26 cellular contexts compared by ENCODE assay signal in the genomic region with DNA sequence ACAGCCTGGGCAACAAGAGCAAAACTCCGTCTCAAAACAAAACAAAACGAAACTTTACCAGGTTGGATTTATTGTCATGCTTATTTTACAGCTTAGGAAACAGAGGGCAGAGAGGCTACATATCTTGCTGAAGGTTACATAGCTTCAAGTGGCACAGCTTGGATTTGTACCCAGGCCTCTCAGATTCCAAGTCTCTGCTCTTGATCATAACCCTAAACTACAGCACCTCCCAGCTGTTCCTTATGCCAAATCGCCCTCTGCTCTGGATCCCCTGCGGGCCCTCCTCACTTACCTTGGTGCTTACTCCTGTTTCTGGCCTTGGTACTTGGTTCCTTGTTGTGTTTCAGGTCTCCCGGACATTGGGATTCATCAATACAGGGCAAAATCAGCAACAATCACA. TPM values are rescaled to one million over a fixed set of nuclear protein-coding genes. Genes with fewer than 3 reads are reported as not detected.
A peak's percentile ranks its signal among the peaks of the same experiment; 100 is the strongest.
DNase-seq lines count a peak whose midpoint lies in the region; ATAC-seq and TF ChIP-seq lines count a peak whose summit lies in the region.
"Had no signal": no experiment of that assay in that cellular context is flagged by ENCODE, and none has a peak within 500 bp of the region (broad histone marks: within the 10 kb centered on the region; RNA-seq: fewer than 3 reads in every experiment).

No MANE protein-coding gene starts in this region.

- no peaks in the 10 kb centered on the region for H3K36me3 Mint-ChIP-seq in activated CD8-positive, alpha-beta memory T cell treated with anti-CD3 and anti-CD28 coated beads, Interleukin-2, amount 10 ng/mL, durations not matched to agents 7 days and 5 days

- peak; percentile 22 for DNase-seq in activated CD8-positive, alpha-beta memory T cell treated with anti-CD3 and anti-CD28 coated beads, Interleukin-2, amount 50 U/mL, for 48 hours
- DNase-seq in activated CD8-positive, alpha-beta memory T cell treated with anti-CD3 and anti-CD28 coated beads, Interleukin-2, amount 10 ng/mL, durations not matched to agents 7 days and 5 days = no peak
- DNase-seq in NCI-H524 treated with DMSO at 0.1 percent for 48 hours (lab: John Stamatoyannopoulos, UW) (peak; percentile 38), left ventricle myocardium superior (no peak), gastrocnemius medialis (peak in 1 of 2 donors; percentile 36), NCI-H1048 (lab: John Stamatoyannopoulos, UW) (no peak), kidney tubule cell (ENCODE audit: low spot score) (no peak), SKM-1 treated with dmso at 0.1 percent for 144 hours (lab: John Stamatoyannopoulos, UW; ENCODE audit: unreplicated experiment) (no peak)
- DNase-seq: ACHN; CD4-positive, alpha-beta T cell; COR-L47; DMS79; H7; HFFc6; KBM-7; NCI-H1092 treated with DMSO at 0.1 percent for 48 hours; NCI-H1436 treated with DMSO at 0.1 percent for 48 hours; NCI-H2029; NCI-H2227 treated with DMSO at 0.1 percent for 48 hours; NCI-H510A; NCI-H748 treated with DMSO at 0.1 percent for 48 hours; NK-92 treated with Interleukin-12 subunit alpha and Interleukin-12 subunit beta, amount 100 ng/mL, for 24 hours; Peyer's patch had no signal

- peak overlapping the region; percentile 33 to 70 (median 58) for H3K27ac ChIP-seq in gastrocnemius medialis
- H3K27ac ChIP-seq: 22Rv1, BLaER1, Peyer's patch, SJSA1 had no signal

- intact Hi-C loops in left ventricle myocardium superior (cut with micrococcal nuclease) = no loop called here
- intact Hi-C loops in gastrocnemius medialis (cut with DNase I; ENCODE audit: low total_unique reads) = no loop called here

- H3K36me3 ChIP-seq in gastrocnemius medialis = no peaks in the 10 kb centered on the region
- H3K36me3 ChIP-seq: Peyer's patch had no signal

- no peak overlapping the region for H3K27ac Mint-ChIP-seq in activated CD8-positive, alpha-beta memory T cell treated with anti-CD3 and anti-CD28 coated beads, Interleukin-2, amount 10 ng/mL, durations not matched to agents 7 days and 5 days
- H3K27ac Mint-ChIP-seq: CD4-positive, alpha-beta T cell; HFFc6 had no signal

- no peak for TF ChIP-seq POLR2A in gastrocnemius medialis (IDR thresholded peaks at IDR 0.05)

- CTCF ChIA-PET in activated CD8-positive, alpha-beta memory T cell treated with anti-CD3 and anti-CD28 coated beads, Interleukin-2, amount 10 ng/mL, durations not matched to agents 7 days and 5 days (lab: Charles Lee) = interaction anchor here (1.1 to 1.9 kb wide), 3 partner anchors 10 to 74 kb away, joined by 3 to 4 read pairs (median 4); no protein-coding TSS in a partner anchor

- no peaks in the 10 kb centered on the region for H3K4me1 Mint-ChIP-seq in activated CD8-positive, alpha-beta memory T cell treated with anti-CD3 and anti-CD28 coated beads, Interleukin-2, amount 10 ng/mL, durations not matched to agents 7 days and 5 days

- TF ChIP-seq CTCF in gastrocnemius medialis (IDR thresholded peaks at IDR 0.05 in 4 of 5, conservative IDR thresholded peaks at IDR 0.05 in 1 of 5) = no peak

- in situ Hi-C loops in gastrocnemius medialis (cut with MboI; ENCODE audit: low sequenced_read_pairs in 4 of 4) = no loop called here

- no peak overlapping the region for H3K4me3 Mint-ChIP-seq in activated CD8-positive, alpha-beta memory T cell treated with anti-CD3 and anti-CD28 coated beads, Interleukin-2, amount 10 ng/mL, durations not matched to agents 7 days and 5 days
- H3K4me3 Mint-ChIP-seq: CD4-positive, alpha-beta T cell; HFFc6 had no signal

- no peaks in the 10 kb centered on the region for H3K9me3 ChIP-seq in gastrocnemius medialis
- H3K9me3 ChIP-seq: BLaER1, Peyer's patch, SJSA1 had no signal

- H3K4me3 ChIP-seq in gastrocnemius medialis = no peak overlapping the region
- H3K4me3 ChIP-seq: BLaER1, Peyer's patch, SJSA1 had no signal

- H3K27me3 Mint-ChIP-seq in activated CD8-positive, alpha-beta memory T cell treated with anti-CD3 and anti-CD28 coated beads, Interleukin-2, amount 10 ng/mL, durations not matched to agents 7 days and 5 days = peaks cover 25% of the 10 kb centered on the region
- H3K27me3 Mint-ChIP-seq: CD4-positive, alpha-beta T cell had no signal

- no peak for ATAC-seq in activated CD8-positive, alpha-beta memory T cell treated with anti-CD3 and anti-CD28 coated beads, Interleukin-2, amount 10 ng/mL, durations not matched to agents 7 days and 5 days
- ATAC-seq in left ventricle myocardium superior = peak; percentile 66
- peak; percentile 55 to 87 for ATAC-seq in gastrocnemius medialis

- H3K4me1 ChIP-seq in gastrocnemius medialis = peaks cover 6 to 12% of the 10 kb centered on the region in 2 donors
- H3K4me1 ChIP-seq: BLaER1, Peyer's patch had no signal

- no peaks in the 10 kb centered on the region for H3K27me3 ChIP-seq in gastrocnemius medialis
- H3K27me3 ChIP-seq: BLaER1, Peyer's patch, SJSA1 had no signal

- no peaks in the 10 kb centered on the region for H3K9me3 Mint-ChIP-seq in activated CD8-positive, alpha-beta memory T cell treated with anti-CD3 and anti-CD28 coated beads, Interleukin-2, amount 10 ng/mL, durations not matched to agents 7 days and 5 days (ENCODE audit: low read depth)
- H3K9me3 Mint-ChIP-seq: CD4-positive, alpha-beta T cell; HFFc6 had no signal

RNA-seq across cellular contexts. Expression of gene CUEDC1, which starts 11.7 kb away (rescaled TPM):
- total RNA-seq in activated CD8-positive, alpha-beta memory T cell treated with anti-CD3 and anti-CD28 coated beads, Interleukin-2, amount 10 ng/mL, durations not matched to agents 7 days and 5 days = not detected
- 55.0 TPM for total RNA-seq in left ventricle myocardium superior
- total RNA-seq in gastrocnemius medialis = 10 to 100 TPM; 31.2 to 43.9 (median 34.3) TPM

RNA-seq across cellular contexts. Expression of gene VEZF1, which starts 21.2 kb away (rescaled TPM):
- total RNA-seq in activated CD8-positive, alpha-beta memory T cell treated with anti-CD3 and anti-CD28 coated beads, Interleukin-2, amount 10 ng/mL, durations not matched to agents 7 days and 5 days = 10 to 100 TPM; 33.2 to 37.6 TPM
- total RNA-seq in left ventricle myocardium superior (77.6 TPM), gastrocnemius medialis (100 to 1,000 TPM in 3 of 4 donors, 10 to 100 TPM in 1; 99.9 to 137 (median 106) TPM)

RNA-seq across cellular contexts. Expression of gene SRSF1, which starts 40.2 kb away (rescaled TPM):
- 100 to 1,000 TPM; 365 to 418 TPM for total RNA-seq in activated CD8-positive, alpha-beta memory T cell treated with anti-CD3 and anti-CD28 coated beads, Interleukin-2, amount 10 ng/mL, durations not matched to agents 7 days and 5 days
- 98.1 TPM for total RNA-seq in left ventricle myocardium superior
- total RNA-seq in gastrocnemius medialis = 10 to 100 TPM; 69.4 to 85.4 (median 82.2) TPM

Comparison
In these comparisons a context has a peak if more than half of its experiments do, and no peak if none do; other contexts are left out.
1. DNase-seq: peak in activated CD8-positive, alpha-beta memory T cell treated with anti-CD3 and anti-CD28 coated beads, Interleukin-2, amount 50 U/mL, for 48 hours (single experiment) and NCI-H524 treated with DMSO at 0.1 percent for 48 hours (single experiment); none in activated CD8-positive, alpha-beta memory T cell treated with anti-CD3 and anti-CD28 coated beads, Interleukin-2, amount 10 ng/mL, durations not matched to agents 7 days and 5 days (single experiment), left ventricle myocardium superior (single experiment), NCI-H1048 (single experiment), kidney tubule cell (single experiment) and SKM-1 treated with dmso at 0.1 percent for 144 hours (single experiment).
2. RNA of gene CUEDC1, which starts 11.7 kb away (total RNA-seq): 55.0 TPM in left ventricle myocardium superior (single experiment) and 31.2 to 43.9 TPM in gastrocnemius medialis; not detected in activated CD8-positive, alpha-beta memory T cell treated with anti-CD3 and anti-CD28 coated beads, Interleukin-2, amount 10 ng/mL, durations not matched to agents 7 days and 5 days; every median in the first group is over 10 times any median in the second.